Comparison of ENCODE assay signal across 41 cellular contexts in genomic region chr12:8837291-8837690, GRCh38. TPM values are rescaled to one million over a fixed set of nuclear protein-coding genes. Genes with fewer than 3 reads are reported as not detected.
"Had no signal": no experiment of that assay in that cellular context is flagged by ENCODE, and none has a peak within 500 bp of the region (broad histone marks: within the 10 kb centered on the region; RNA-seq: fewer than 3 reads in every experiment).

No MANE protein-coding gene starts in this region.

- H3K4me3 Mint-ChIP-seq: activated naive CD4-positive, alpha-beta T cell treated with anti-CD3 and anti-CD28 coated beads for 36 hours; activated naive CD4-positive, alpha-beta T cell treated with anti-CD3 and anti-CD28 coated beads, Interleukin-2, amount 10 ng/mL, durations not matched to agents 7 days and 5 days; activated naive CD4-positive, alpha-beta T cell treated with anti-CD3 and anti-CD28 coated beads, Interleukin-2, amount 50 U/mL, for 24 hours; activated naive CD8-positive, alpha-beta T cell; activated naive CD8-positive, alpha-beta T cell treated with anti-CD3 and anti-CD28 coated beads for 36 hours; activated naive CD8-positive, alpha-beta T cell treated with anti-CD3 and anti-CD28 coated beads, Interleukin-2, amount 10 ng/mL, durations not matched to agents 7 days and 5 days; activated naive CD8-positive, alpha-beta T cell treated with anti-CD3 and anti-CD28 coated beads, Interleukin-2, amount 50 U/mL, for 24 hours; activated T-cell treated with anti-CD3 and anti-CD28 coated beads, Interleukin-2, amount 50 U/mL, for 24 hours; activated T-cell treated with anti-CD3 and anti-CD28 coated beads, Interleukin-2, amount 50 U/mL, for 4 hours; activated T-cell treated with anti-CD3 and anti-CD28 coated beads, Interleukin-2, amount 50 U/mL, for 72 hours; activated T-helper 1 cell treated with anti-CD3 and anti-CD28 coated beads, Interleukin-12 subunit alpha, Interleukin-12 subunit beta, Interleukin-2, Interleukin-4 antibody, amounts not matched to agents 30 ng/mL and 10 ng/mL and 1 ng/mL, durations not matched to agents 14 hours and 24 hours and 36 hours; activated T-helper 17 cell treated with anti-CD3 and anti-CD28 coated beads, Interleukin-2, amount 50 U/mL, for 72 hours; brain; central memory CD8-positive, alpha-beta T cell had no signal

- H3K4me1 ChIP-seq: adrenal gland, ascending aorta, body of pancreas, breast epithelium had no signal

- H3K4me3 ChIP-seq: adrenal gland, ascending aorta, body of pancreas, breast epithelium, cardiac muscle cell had no signal

- ATAC-seq: activated naive CD4-positive, alpha-beta T cell treated with anti-CD3 and anti-CD28 coated beads, Interleukin-2, amount 50 U/mL, for 72 hours; activated naive CD8-positive, alpha-beta T cell treated with anti-CD3 and anti-CD28 coated beads, Interleukin-2, amount 50 U/mL, for 24 hours; activated T-cell treated with anti-CD3 and anti-CD28 coated beads, Interleukin-2, amount 50 U/mL, for 4 hours; activated T-cell treated with anti-CD3 and anti-CD28 coated beads, Interleukin-2, amount 50 U/mL, for 72 hours; activated T-helper 17 cell treated with anti-CD3 and anti-CD28 coated beads, Interleukin-2, amount 50 U/mL, for 72 hours; body of pancreas had no signal

- H3K9me3 Mint-ChIP-seq: activated naive CD4-positive, alpha-beta T cell treated with anti-CD3 and anti-CD28 coated beads for 36 hours; activated naive CD4-positive, alpha-beta T cell treated with anti-CD3 and anti-CD28 coated beads, Interleukin-2, amount 10 ng/mL, durations not matched to agents 7 days and 5 days; activated naive CD4-positive, alpha-beta T cell treated with anti-CD3 and anti-CD28 coated beads, Interleukin-2, amount 50 U/mL, for 24 hours; activated naive CD4-positive, alpha-beta T cell treated with anti-CD3 and anti-CD28 coated beads, Interleukin-2, amount 50 U/mL, for 72 hours; activated naive CD8-positive, alpha-beta T cell treated with anti-CD3 and anti-CD28 coated beads for 36 hours; activated naive CD8-positive, alpha-beta T cell treated with anti-CD3 and anti-CD28 coated beads, Interleukin-2, amount 10 ng/mL, durations not matched to agents 7 days and 5 days; activated naive CD8-positive, alpha-beta T cell treated with anti-CD3 and anti-CD28 coated beads, Interleukin-2, amount 50 U/mL, for 24 hours; activated T-cell treated with anti-CD3 and anti-CD28 coated beads, Interleukin-2, amount 50 U/mL, for 24 hours; activated T-cell treated with anti-CD3 and anti-CD28 coated beads, Interleukin-2, amount 50 U/mL, for 4 hours; activated T-cell treated with anti-CD3 and anti-CD28 coated beads, Interleukin-2, amount 50 U/mL, for 72 hours; activated T-helper 1 cell treated with anti-CD3 and anti-CD28 coated beads, Interleukin-12 subunit alpha, Interleukin-12 subunit beta, Interleukin-2, Interleukin-4 antibody, amounts not matched to agents 30 ng/mL and 10 ng/mL and 1 ng/mL, durations not matched to agents 14 hours and 24 hours and 36 hours; activated T-helper 17 cell treated with anti-CD3 and anti-CD28 coated beads, Interleukin-2, amount 50 U/mL, for 72 hours; activated T-helper 2 cell treated with anti-CD3 and anti-CD28 coated beads, Interferon-gamma antibody, Interleukin-2, Interleukin-4, amounts not matched to agents 10 μg/mL and 5 μg/mL and 100 μg/mL, durations not matched to agents 14 hours and 24 hours and 36 hours; brain; central memory CD8-positive, alpha-beta T cell had no signal

- H3K27ac Mint-ChIP-seq: activated naive CD4-positive, alpha-beta T cell treated with anti-CD3 and anti-CD28 coated beads for 36 hours; activated naive CD4-positive, alpha-beta T cell treated with anti-CD3 and anti-CD28 coated beads, Interleukin-2, amount 10 ng/mL, durations not matched to agents 7 days and 5 days; activated naive CD4-positive, alpha-beta T cell treated with anti-CD3 and anti-CD28 coated beads, Interleukin-2, amount 50 U/mL, for 24 hours; activated naive CD4-positive, alpha-beta T cell treated with anti-CD3 and anti-CD28 coated beads, Interleukin-2, amount 50 U/mL, for 72 hours; activated naive CD8-positive, alpha-beta T cell; activated naive CD8-positive, alpha-beta T cell treated with anti-CD3 and anti-CD28 coated beads for 36 hours; activated naive CD8-positive, alpha-beta T cell treated with anti-CD3 and anti-CD28 coated beads, Interleukin-2, amount 10 ng/mL, durations not matched to agents 7 days and 5 days; activated naive CD8-positive, alpha-beta T cell treated with anti-CD3 and anti-CD28 coated beads, Interleukin-2, amount 50 U/mL, for 24 hours; activated T-cell treated with anti-CD3 and anti-CD28 coated beads, Interleukin-2, amount 50 U/mL, for 24 hours; activated T-cell treated with anti-CD3 and anti-CD28 coated beads, Interleukin-2, amount 50 U/mL, for 72 hours; activated T-helper 1 cell treated with anti-CD3 and anti-CD28 coated beads, Interleukin-12 subunit alpha, Interleukin-12 subunit beta, Interleukin-2, Interleukin-4 antibody, amounts not matched to agents 30 ng/mL and 10 ng/mL and 1 ng/mL, durations not matched to agents 14 hours and 24 hours and 36 hours; activated T-helper 17 cell treated with anti-CD3 and anti-CD28 coated beads, Interleukin-2, amount 50 U/mL, for 72 hours; activated T-helper 2 cell treated with anti-CD3 and anti-CD28 coated beads, Interferon-gamma antibody, Interleukin-2, Interleukin-4, amounts not matched to agents 10 μg/mL and 5 μg/mL and 100 μg/mL, durations not matched to agents 14 hours and 24 hours and 36 hours; brain had no signal

- DNase-seq: activated effector memory CD4-positive, alpha-beta T cell treated with anti-CD3 and anti-CD28 coated beads, Interleukin-2, amount 50 U/mL, for 16 hours; activated effector memory CD4-positive, alpha-beta T cell treated with Interleukin-2 at 50 U/mL for 16 hours; activated gamma-delta T cell; activated gamma-delta T cell treated with Interleukin-2 at 50 U/mL for 16 hours; activated naive CD4-positive, alpha-beta T cell; activated naive CD4-positive, alpha-beta T cell treated with anti-CD3 and anti-CD28 coated beads for 36 hours; activated naive CD4-positive, alpha-beta T cell treated with anti-CD3 and anti-CD28 coated beads, Interleukin-2, amount 10 ng/mL, durations not matched to agents 7 days and 5 days; activated naive CD4-positive, alpha-beta T cell treated with anti-CD3 and anti-CD28 coated beads, Interleukin-2, amount 50 U/mL, for 16 hours; activated naive CD4-positive, alpha-beta T cell treated with Interleukin-2 at 50 U/mL for 16 hours; activated naive CD8-positive, alpha-beta T cell treated with anti-CD3 and anti-CD28 coated beads for 36 hours; activated naive CD8-positive, alpha-beta T cell treated with anti-CD3 and anti-CD28 coated beads, Interleukin-2, amount 10 ng/mL, durations not matched to agents 7 days and 5 days; activated naive CD8-positive, alpha-beta T cell treated with anti-CD3 and anti-CD28 coated beads, Interleukin-2, amount 50 U/mL, for 24 hours; activated T-cell treated with anti-CD3 and anti-CD28 coated beads, Interleukin-2, amount 50 U/mL, for 1 hour; activated T-cell treated with anti-CD3 and anti-CD28 coated beads, Interleukin-2, amount 50 U/mL, for 24 hours; activated T-cell treated with anti-CD3 and anti-CD28 coated beads, Interleukin-2, amount 50 U/mL, for 4 hours; activated T-cell treated with anti-CD3 and anti-CD28 coated beads, Interleukin-2, amount 50 U/mL, for 48 hours; activated T-cell treated with anti-CD3 and anti-CD28 coated beads, Interleukin-2, amount 50 U/mL, for 72 hours; adrenal gland; amniotic stem cell; amygdala; anterior cingulate cortex; aorta; body of pancreas; brain microvascular endothelial cell; caudate nucleus; central memory CD4-positive, alpha-beta T cell; cerebellar nuclear complex had no signal

- H3K36me3 ChIP-seq: adrenal gland, ascending aorta, brain microvascular endothelial cell, breast epithelium, cardiac muscle cell had no signal

- H3K4me1 Mint-ChIP-seq: activated naive CD4-positive, alpha-beta T cell treated with anti-CD3 and anti-CD28 coated beads, Interleukin-2, amount 10 ng/mL, durations not matched to agents 7 days and 5 days; activated naive CD4-positive, alpha-beta T cell treated with anti-CD3 and anti-CD28 coated beads, Interleukin-2, amount 50 U/mL, for 24 hours; activated naive CD8-positive, alpha-beta T cell treated with anti-CD3 and anti-CD28 coated beads for 36 hours; activated naive CD8-positive, alpha-beta T cell treated with anti-CD3 and anti-CD28 coated beads, Interleukin-2, amount 50 U/mL, for 24 hours; activated T-helper 17 cell treated with anti-CD3 and anti-CD28 coated beads, Interleukin-2, amount 50 U/mL, for 72 hours; brain; central memory CD8-positive, alpha-beta T cell had no signal

- H3K9me3 ChIP-seq: adrenal gland, ascending aorta, body of pancreas, breast epithelium had no signal

- H3K27me3 ChIP-seq: adrenal gland, ascending aorta, body of pancreas, brain microvascular endothelial cell, breast epithelium, cardiac muscle cell had no signal

- H3K27ac ChIP-seq: adrenal gland, ascending aorta, body of pancreas, brain microvascular endothelial cell, breast epithelium, cardiac muscle cell had no signal

- H3K36me3 Mint-ChIP-seq: activated naive CD4-positive, alpha-beta T cell treated with anti-CD3 and anti-CD28 coated beads, Interleukin-2, amount 10 ng/mL, durations not matched to agents 7 days and 5 days; activated naive CD4-positive, alpha-beta T cell treated with anti-CD3 and anti-CD28 coated beads, Interleukin-2, amount 50 U/mL, for 24 hours; activated naive CD4-positive, alpha-beta T cell treated with anti-CD3 and anti-CD28 coated beads, Interleukin-2, amount 50 U/mL, for 72 hours; activated naive CD8-positive, alpha-beta T cell; activated naive CD8-positive, alpha-beta T cell treated with anti-CD3 and anti-CD28 coated beads for 36 hours; activated naive CD8-positive, alpha-beta T cell treated with anti-CD3 and anti-CD28 coated beads, Interleukin-2, amount 10 ng/mL, durations not matched to agents 7 days and 5 days; brain had no signal

RNA-seq across cellular contexts. Expression of gene A2ML1, which starts 14.9 kb away (rescaled TPM):
- total RNA-seq: activated naive CD4-positive, alpha-beta T cell treated with anti-CD3 and anti-CD28 coated beads for 36 hours; activated naive CD4-positive, alpha-beta T cell treated with anti-CD3 and anti-CD28 coated beads, Interleukin-2, amount 50 U/mL, for 72 hours; activated naive CD8-positive, alpha-beta T cell treated with anti-CD3 and anti-CD28 coated beads for 36 hours; activated naive CD8-positive, alpha-beta T cell treated with anti-CD3 and anti-CD28 coated beads, Interleukin-2, amount 10 ng/mL, durations not matched to agents 7 days and 5 days; activated T-cell treated with anti-CD3 and anti-CD28 coated beads, Interleukin-2, amount 50 U/mL, for 4 hours; activated T-cell treated with anti-CD3 and anti-CD28 coated beads, Interleukin-2, amount 50 U/mL, for 72 hours; activated T-helper 1 cell treated with anti-CD3 and anti-CD28 coated beads, Interleukin-12 subunit alpha, Interleukin-12 subunit beta, Interleukin-2, Interleukin-4 antibody, amounts not matched to agents 30 ng/mL and 10 ng/mL and 1 ng/mL, durations not matched to agents 14 hours and 24 hours and 36 hours; activated T-helper 17 cell treated with anti-CD3 and anti-CD28 coated beads, Interleukin-2, amount 50 U/mL, for 72 hours; activated T-helper 2 cell treated with anti-CD3 and anti-CD28 coated beads, Interferon-gamma antibody, Interleukin-2, Interleukin-4, amounts not matched to agents 10 μg/mL and 5 μg/mL and 100 μg/mL, durations not matched to agents 14 hours and 24 hours and 36 hours; ascending aorta; astrocyte; body of pancreas; cardiac muscle cell; cardiac septum; chondrocyte had no signal
- polyA plus RNA-seq: cardiac muscle cell had no signal
